8 cellular contexts compared by ENCODE assay signal in genomic region chr5:116084891-116085715, GRCh38. TPM values are rescaled to one million over a fixed set of nuclear protein-coding genes. Genes with fewer than 3 reads are reported as not detected.
DNase-seq lines count a peak whose midpoint lies in the region; ATAC-seq and TF ChIP-seq lines count a peak whose summit lies in the region.

TSS of gene COMMD10 (plus strand) at chr5:116085025.

- H3K4me3 ChIP-seq in HL-60 (replicated peaks; ENCODE audit: insufficient read depth, low read length) (peak within 1 kb of the TSS; percentile 56), endocrine pancreas (ENCODE audit: control insufficient read depth, insufficient read depth, low read length) (peak within 1 kb of the TSS; percentile 98), mesendoderm (ENCODE audit: low read length) (peak within 1 kb of the TSS; percentile 61)

- H3K79me1 ChIP-seq in mesendoderm (ENCODE audit: low read length), result peaks cover 9% of the 10 kb centered on the region

- peaks cover 3% of the 10 kb centered on the region for H3K79me2 ChIP-seq in mesendoderm (ENCODE audit: control insufficient read depth, insufficient read depth, low read length)

- peak within 1 kb of the TSS; percentile 21 for H2BK15ac ChIP-seq in mesendoderm (replicated peaks; ENCODE audit: low read depth)

- peak within 1 kb of the TSS; percentile 43 for H3K4me2 ChIP-seq in mesendoderm (ENCODE audit: low read length)

- H2BK5ac ChIP-seq in mesendoderm (ENCODE audit: low read length), result peak within 1 kb of the TSS; percentile 5

- no peak within 1 kb of the TSS for H2BK120ac ChIP-seq in mesendoderm (ENCODE audit: low read depth, low read length)

- WGBS in mesendoderm (ENCODE audit: extremely low coverage, insufficient coverage, low lambda C conversion rate), result no CpG with 5 or more reads among the region's 64 CpGs

- peak; percentile 56 for DNase-seq in CMK (ENCODE audit: low read depth)
- peak; percentile 59 to 67 for DNase-seq in HL-60 (ENCODE audit: low read depth in 1 of 2, low spot score in 1 of 2)
- peak; percentile 79 for DNase-seq in NOMO-1 treated with DMSO at 0.1 percent for 48 hours (lab: John Stamatoyannopoulos, UW; ENCODE audit: unreplicated experiment)
- peak; percentile 50 to 60 (median 52) for DNase-seq in activated CD8-positive, alpha-beta memory T cell treated with anti-CD3 and anti-CD28 coated beads for 48 hours (ENCODE audit: low read depth in 2 of 3, low spot score in 2 of 3)
- peak; percentile 85 for DNase-seq in mesendoderm
- peak; percentile 74 for DNase-seq in stimulated activated CD8-positive, alpha-beta memory T cell treated with anti-CD3 and anti-CD28 coated beads, Interleukin-12 subunit alpha, Interleukin-12 subunit beta, amount 100 ng/mL, for 4 hours (ENCODE audit: low read depth)

- peak; percentile 83 for ATAC-seq in GM19463 (IDR thresholded peaks at IDR 0.05; ENCODE audit: unreplicated experiment)

- peak within 1 kb of the TSS; percentile 78 for H4K8ac ChIP-seq in mesendoderm (ENCODE audit: low read depth, low read length)

- TF ChIP-seq CTCF in HL-60 (IDR thresholded peaks at IDR 0.05; ENCODE audit: insufficient read depth, low read length), result no peak

- H3K27me3 ChIP-seq in HL-60 (ENCODE audit: insufficient read depth, poor library complexity, severe bottlenecking) (no peaks in the 10 kb centered on the region), endocrine pancreas (ENCODE audit: control insufficient read depth, insufficient read depth, low read length) (no peaks in the 10 kb centered on the region), mesendoderm (ENCODE audit: insufficient read depth, low read length, poor library complexity) (no peaks in the 10 kb centered on the region)

- H3K27ac ChIP-seq in HL-60 (replicated peaks) (peak within 1 kb of the TSS; percentile 93), mesendoderm (ENCODE audit: low read depth, low read length) (peak within 1 kb of the TSS; percentile 52)

- H3K56ac ChIP-seq in mesendoderm (ENCODE audit: low read length), result peak within 1 kb of the TSS; percentile 92

- H3K4me1 ChIP-seq in endocrine pancreas (ENCODE audit: control insufficient read depth, insufficient read depth, low read length) (no peaks in the 10 kb centered on the region), mesendoderm (ENCODE audit: control insufficient read depth, low read depth, low read length) (peaks cover 4% of the 10 kb centered on the region)

- peak within 1 kb of the TSS; percentile 31 for H3K23ac ChIP-seq in mesendoderm (ENCODE audit: low read length)

- peak within 1 kb of the TSS; percentile 99 for H3K4ac ChIP-seq in mesendoderm (ENCODE audit: low read depth, low read length)

- peak within 1 kb of the TSS; percentile 53 for H4K5ac ChIP-seq in mesendoderm (ENCODE audit: low read length)

- H3K9ac ChIP-seq in endocrine pancreas (ENCODE audit: control insufficient read depth, insufficient read depth, low read length) (peak within 1 kb of the TSS; percentile 96), mesendoderm (ENCODE audit: low read length) (peak within 1 kb of the TSS; percentile 63)

- H3K18ac ChIP-seq in mesendoderm (ENCODE audit: low read length), result peak within 1 kb of the TSS; percentile 98

- no peak within 1 kb of the TSS for H2AK5ac ChIP-seq in mesendoderm (ENCODE audit: low read length)

- H3K36me3 ChIP-seq in endocrine pancreas (ENCODE audit: control insufficient read depth, insufficient read depth, low read length), result no peaks in the 10 kb centered on the region
- H3K36me3 ChIP-seq in mesendoderm (ENCODE audit: control insufficient read depth, insufficient read depth, low read length), result no peaks in the 10 kb centered on the region

- H3K9me3 ChIP-seq in endocrine pancreas (ENCODE audit: control insufficient read depth, low read length), result no peaks in the 10 kb centered on the region

RNA-seq across cellular contexts. Expression of gene COMMD10, which starts in this region (rescaled TPM):
- polyA plus RNA-seq in mesendoderm (2013, experiment 1 of 2), result 43.6 TPM
- polyA plus RNA-seq in mesendoderm (2013, experiment 2 of 2), result 41.2 TPM

Comparison
In these comparisons a context has a peak if more than half of its experiments do, and no peak if none do; other contexts are left out.
1. Peak in every context shown above with its lines: DNase-seq, ATAC-seq, H3K4me3 ChIP-seq and H3K27ac ChIP-seq.